In genomic region chr6:112247275-112247674, GRCh38 we compare ENCODE assay signal across 22 cellular contexts. TPM values are rescaled to one million over a fixed set of nuclear protein-coding genes. Genes with fewer than 3 reads are reported as not detected.
A peak's percentile ranks its signal among the peaks of the same experiment; 100 is the strongest.
DNase-seq lines count a peak whose midpoint lies in the region; ATAC-seq, FAIRE-seq and TF ChIP-seq lines count a peak whose summit lies in the region.
"Had no signal": no experiment of that assay in that cellular context is flagged by ENCODE, and none has a peak within 500 bp of the region (broad histone marks: within the 10 kb centered on the region; RNA-seq: fewer than 3 reads in every experiment).

No MANE protein-coding gene starts in this region.

- H3K4me2 ChIP-seq in HepG2 (ENCODE audit: low read depth, low read length), result no peak overlapping the region

- no peak for TF ChIP-seq POLR2A in HepG2 (IDR thresholded peaks at IDR 0.05; ENCODE audit: insufficient read depth in 1 of 2, low read depth in 2 of 2, low read length in 2 of 2)
- TF ChIP-seq POLR2A in right lobe of liver (IDR thresholded peaks at IDR 0.05), result no peak
- no peak for TF ChIP-seq POLR2A in Peyer's patch (IDR thresholded peaks at IDR 0.05)

- no peak overlapping the region for H3K27ac ChIP-seq in HepG2 (ENCODE audit: extremely low read length, insufficient read depth, low read length)
- H3K27ac ChIP-seq in right lobe of liver, result no peak overlapping the region
- peak overlapping the region; percentile 2 for H3K27ac ChIP-seq in lower lobe of right lung
- H3K27ac ChIP-seq in skin epidermis, result peak overlapping the region in 16 of 21 experiments; percentile 7 to 93 (median 58)
- H3K27ac ChIP-seq in Peyer's patch, result peak overlapping the region in 2 of 4 donors; percentile 19 to 84
- H3K27ac ChIP-seq: epithelial cell of prostate had no signal

- no peak for FAIRE-seq in HepG2 (lab: Jason Lieb, UNC)
- FAIRE-seq: GM18507, urothelium cell line had no signal

- H3K4me3 ChIP-seq in HepG2 (replicated peaks in 1 of 3; ENCODE audit: insufficient read depth in 1 of 3, low read depth in 2 of 3, low read length in 3 of 3) (no peak overlapping the region), right lobe of liver (no peak overlapping the region), lower lobe of right lung (peak overlapping the region; percentile 9), skin epidermis (no peak overlapping the region), mucosa of descending colon (no peak overlapping the region), Peyer's patch (no peak overlapping the region)

- CTCF ChIA-PET in HepG2 (lab: Yijun Ruan, JAX; ENCODE audit: low intra/inter-chr PET ratio, low total read pairs), result no interaction called here

- H3K9me3 ChIP-seq in HepG2 (ENCODE audit: low read length), result no peaks in the 10 kb centered on the region
- no peaks in the 10 kb centered on the region for H3K9me3 ChIP-seq in right lobe of liver
- no peaks in the 10 kb centered on the region for H3K9me3 ChIP-seq in lower lobe of right lung
- no peaks in the 10 kb centered on the region for H3K9me3 ChIP-seq in mucosa of descending colon
- no peaks in the 10 kb centered on the region for H3K9me3 ChIP-seq in Peyer's patch

- ATAC-seq in HepG2 (no peak), right lobe of liver (no peak), lower lobe of right lung (no peak), mucosa of descending colon (no peak)
- ATAC-seq: activated CD8-positive, alpha-beta T cell treated with anti-CD3 and anti-CD28 coated beads for 36 hours; stimulated activated naive B cell treated with anti-CD40 and anti-IgM and Interleukin-4, amounts not matched to agents 10 μg/mL and 1 μg/mL and 100 μg/mL, for 72 hours had no signal

- in situ Hi-C loops in HepG2 (cut with HindIII; ENCODE audit: extremely low pct_ligation_motif_present, low pct_unique_long_range_greater_than_20kb), result no loop called here

- H3K4me1 ChIP-seq in HepG2 (ENCODE audit: insufficient read depth, low read length), result no peaks in the 10 kb centered on the region
- peaks cover 0 to 3% (median 0%) of the 10 kb centered on the region in 4 donors for H3K4me1 ChIP-seq in right lobe of liver
- H3K4me1 ChIP-seq in lower lobe of right lung, result peaks cover 35% of the 10 kb centered on the region
- peaks cover 6% of the 10 kb centered on the region for H3K4me1 ChIP-seq in mucosa of descending colon (ENCODE audit: low read depth)
- peaks cover 0 to 23% (median 0%) of the 10 kb centered on the region in 4 donors for H3K4me1 ChIP-seq in Peyer's patch

- no TSS peak for BruUV-seq in HepG2 (replicated peaks; lab: Mats Ljungman, UMichigan)

- DNase-seq in HepG2 (ENCODE audit: low spot score) (no peak), right lobe of liver (no peak), lower lobe of right lung (no peak), mucosa of descending colon (no peak), Peyer's patch (no peak), EL (no peak)
- DNase-seq in activated CD4-positive, alpha-beta T cell treated with anti-CD3 and anti-CD28 coated beads for 48 hours, result no peak
- DNase-seq: activated CD8-positive, alpha-beta T cell treated with anti-CD3 and anti-CD28 coated beads for 36 hours; activated gamma-delta T cell treated with Interleukin-2 at 50 U/mL for 16 hours; caudate nucleus; DMS 273 treated with DMSO at 0.1 percent for 48 hours; NCI-H1417; NCI-H2107; NCI-H510A; stimulated activated CD4-positive, alpha-beta T cell treated with anti-CD3 and anti-CD28 coated beads, Interleukin-1b, Interleukin-23, amount 100 ng/mL, for 48 hours; stimulated activated naive B cell treated with anti-CD40 and anti-IgM and Interleukin-4, amounts not matched to agents 10 μg/mL and 1 μg/mL and 100 μg/mL, for 72 hours; T1000 had no signal

- WGBS in HepG2 (ENCODE audit: low lambda C conversion rate), result 31% methylated on average over 5 of the region's 5 CpGs
- 83% methylated on average over 5 of the region's 5 CpGs for WGBS in right lobe of liver (ENCODE audit: insufficient coverage, low coverage, low lambda C conversion rate, missing lambda C conversion rate)

- intact Hi-C loops in HepG2 (cut with micrococcal nuclease; ENCODE audit: unreplicated experiment), result no loop called here
- intact Hi-C loops in right lobe of liver (cut with DNase I), result no loop called here
- intact Hi-C loops in lower lobe of right lung (cut with DNase I), result no loop called here
- intact Hi-C loops in mucosa of descending colon (cut with DNase I, micrococcal nuclease), result no loop called here

- H3K36me3 ChIP-seq in HepG2 (replicated peaks in 1 of 2; ENCODE audit: control insufficient read depth in 1 of 2, insufficient read depth in 2 of 2, low read length in 2 of 2), result no peaks in the 10 kb centered on the region
- no peaks in the 10 kb centered on the region for H3K36me3 ChIP-seq in right lobe of liver
- H3K36me3 ChIP-seq in lower lobe of right lung, result no peaks in the 10 kb centered on the region
- no peaks in the 10 kb centered on the region for H3K36me3 ChIP-seq in mucosa of descending colon (ENCODE audit: low read depth)
- H3K36me3 ChIP-seq in Peyer's patch, result no peaks in the 10 kb centered on the region

- no peak for TF ChIP-seq CTCF in HepG2 (CRISPR knock-in tag; IDR thresholded peaks at IDR 0.05)
- TF ChIP-seq CTCF in right lobe of liver (IDR thresholded peaks at IDR 0.05), result no peak
- TF ChIP-seq CTCF in lower lobe of right lung (IDR thresholded peaks at IDR 0.05), result no peak
- TF ChIP-seq CTCF in mucosa of descending colon (IDR thresholded peaks at IDR 0.05), result no peak
- no peak for TF ChIP-seq CTCF in Peyer's patch (IDR thresholded peaks at IDR 0.05)

- no peaks in the 10 kb centered on the region for H4K20me1 ChIP-seq in HepG2 (ENCODE audit: insufficient read depth, low read length)

- POLR2A ChIA-PET in HepG2 (lab: Yijun Ruan, JAX), result no interaction called here

- no peak overlapping the region for H3K9ac ChIP-seq in HepG2 (ENCODE audit: insufficient read depth, low read depth, low read length)

- no peak for TF ChIP-seq RAD21 in HepG2 (CRISPR knock-in tag; IDR thresholded peaks at IDR 0.05)

- H3K79me2 ChIP-seq in HepG2 (ENCODE audit: insufficient read depth, low read length), result no peaks in the 10 kb centered on the region

- no peak overlapping the region for H2AFZ ChIP-seq in HepG2 (ENCODE audit: low read length)

- H3K27me3 ChIP-seq in HepG2 (ENCODE audit: control insufficient read depth in 1 of 2, insufficient read depth in 2 of 2, low read length in 2 of 2), result peaks cover 0 to 4% of the 10 kb centered on the region in 2 experiments; a peak in 1 of 5 replicates
- H3K27me3 ChIP-seq in right lobe of liver, result no peaks in the 10 kb centered on the region
- no peaks in the 10 kb centered on the region for H3K27me3 ChIP-seq in lower lobe of right lung (ENCODE audit: low read depth)
- H3K27me3 ChIP-seq in Peyer's patch, result no peaks in the 10 kb centered on the region

- TF ChIP-seq EP300 in HepG2 (IDR thresholded peaks at IDR 0.05; ENCODE audit: low read depth in 2 of 2, low read length in 2 of 2) (no peak), HepG2 (CRISPR knock-in tag; IDR thresholded peaks at IDR 0.05; ENCODE audit: borderline replicate concordance) (no peak)

TF ChIP-seq in HepG2, 621 proteins besides CTCF, POLR2A, EP300 and RAD21:
- TF ChIP-seq HIC2 (CRISPR knock-in tag; IDR thresholded peaks at IDR 0.05; ENCODE audit: low read depth) (no peak), MAFF (IDR thresholded peaks at IDR 0.05; ENCODE audit: low read depth, low read length) (peak; percentile 84), MAFK (conservative IDR thresholded peaks at IDR 0.05 in 1 of 2, IDR thresholded peaks at IDR 0.05 in 1 of 2; ENCODE audit: low read length in 2 of 2) (peak; percentile 79 to 90), ZNF879 (CRISPR knock-in tag; IDR thresholded peaks at IDR 0.05) (no peak)

RNA-seq across cellular contexts. Expression of gene LAMA4, which starts 7.1 kb away (rescaled TPM):
- total RNA-seq in HepG2 (2016; rRNA removed; fragmentation: Illumina TruSeq; extraction: Trizol) (not detected in 2 replicates), right lobe of liver (1 to 10 TPM; 2.9 to 8.3 (median 4.2) TPM), lower lobe of right lung (91.2 TPM), mucosa of descending colon (100 to 1,000 TPM in 1 of 3 donors, 10 to 100 TPM in 2; 15.9 to 101 (median 37.0) TPM), Peyer's patch (10 to 100 TPM in 3 of 4 donors, 1 to 10 TPM in 1; 10.0 to 99.0 (median 28.9) TPM)
- total RNA-seq in HepG2 (2016; cell fraction: cytosol; rRNA removed; fragmentation: Illumina TruSeq; extraction: Trizol; ENCODE audit: low read depth), result not detected in 2 replicates
- not detected in 2 replicates for total RNA-seq in HepG2 (2016; cell fraction: insoluble cytoplasmic fraction; rRNA removed; fragmentation: Illumina TruSeq; extraction: Trizol)
- not detected in 2 replicates for total RNA-seq in HepG2 (2016; cell fraction: membrane; rRNA removed; fragmentation: Illumina TruSeq; extraction: Trizol)
- total RNA-seq in HepG2 (2016; cell fraction: nucleus; rRNA removed; fragmentation: Illumina TruSeq; extraction: Trizol), result not detected in 2 replicates
- polyA plus RNA-seq in HepG2 (2011; rRNA removed), result not detected in 2 replicates
- not detected in 2 replicates for polyA plus RNA-seq in HepG2 (2011; cell fraction: cytosol; rRNA removed)
- polyA plus RNA-seq in HepG2 (2011; cell fraction: nucleus; rRNA removed), result not detected in 2 replicates
- polyA plus RNA-seq in HepG2 (2012), result 0.05 TPM in 1 of 2 replicates, not detected in the other
- not detected in 2 replicates for polyA plus RNA-seq in HepG2 (2016; cell fraction: cytosol; fragmentation: Illumina TruSeq; extraction: Trizol; ENCODE audit: low read depth)
- not detected in 2 replicates for polyA plus RNA-seq in HepG2 (2016; cell fraction: insoluble cytoplasmic fraction; fragmentation: Illumina TruSeq; extraction: Trizol; ENCODE audit: low read depth)
- polyA plus RNA-seq in HepG2 (2016; cell fraction: membrane; fragmentation: Illumina TruSeq; extraction: Trizol; ENCODE audit: low read depth), result not detected in 2 replicates
- not detected in 2 replicates for polyA plus RNA-seq in HepG2 (2016; cell fraction: nucleus; fragmentation: Illumina TruSeq; extraction: Trizol; ENCODE audit: insufficient read depth, low read depth)
- polyA minus RNA-seq in HepG2 (2011; rRNA and poly(A)+ RNA removed; ENCODE audit: low replicate concordance), result 0.30 TPM in 1 of 2 replicates, not detected in the other
- not detected in 2 replicates for polyA minus RNA-seq in HepG2 (2011; cell fraction: cytosol; rRNA and poly(A)+ RNA removed)
- polyA minus RNA-seq in HepG2 (2011; cell fraction: nucleus; rRNA and poly(A)+ RNA removed), result not detected in 2 replicates
- total RNA-seq: activated CD8-positive, alpha-beta T cell treated with anti-CD3 and anti-CD28 coated beads for 36 hours had no signal
- polyA plus RNA-seq: CD14-positive monocyte had no signal

Comparison
In these comparisons a context has a peak if more than half of its experiments do, and no peak if none do; other contexts are left out.
1. H3K27ac ChIP-seq: peak in lower lobe of right lung (single experiment) and skin epidermis (16 of 21); none in HepG2 (single experiment) and right lobe of liver (0 of 3).